ENCODE assay signal across 17 cellular contexts in genomic region chr9:87580941-87581438, GRCh38.
DNase-seq lines count a peak whose midpoint lies in the region; ATAC-seq and TF ChIP-seq lines count a peak whose summit lies in the region.
"Had no signal": no experiment of that assay in that cellular context is flagged by ENCODE, and none has a peak within 500 bp of the region (broad histone marks: within the 10 kb centered on the region; RNA-seq: fewer than 3 reads in every experiment).

No MANE protein-coding gene starts in this region.

- no peaks in the 10 kb centered on the region for H3K9me2 ChIP-seq in hepatocyte (replicated peaks; ENCODE audit: insufficient read depth)

- H4K20me1 ChIP-seq in hepatocyte (ENCODE audit: insufficient read depth, poor library complexity, severe bottlenecking), result no peaks in the 10 kb centered on the region
- H4K20me1 ChIP-seq: BLaER1 had no signal

- no peak overlapping the region for H2AFZ ChIP-seq in hepatocyte

- peaks cover 17% of the 10 kb centered on the region for H3K36me3 Mint-ChIP-seq in osteocyte (ENCODE audit: unreplicated experiment)
- no peaks in the 10 kb centered on the region for H3K36me3 Mint-ChIP-seq in chondrocyte (ENCODE audit: low read depth)

- no peaks in the 10 kb centered on the region for H3K9me3 Mint-ChIP-seq in osteocyte (ENCODE audit: unreplicated experiment)
- H3K9me3 Mint-ChIP-seq in chondrocyte (ENCODE audit: low read depth), result no peaks in the 10 kb centered on the region
- H3K9me3 Mint-ChIP-seq: activated B cell treated with CpG ODN at 0.5 μM for 24 hours; central memory CD8-positive, alpha-beta T cell had no signal

- 82% methylated on average over 10 of the region's 10 CpGs for WGBS in hepatocyte (ENCODE audit: low lambda C conversion rate, missing lambda C conversion rate)

- H3K9me3 ChIP-seq in hepatocyte (ENCODE audit: low read depth), result no peaks in the 10 kb centered on the region
- H3K9me3 ChIP-seq: BLaER1, thoracic aorta had no signal

- H3K27ac Mint-ChIP-seq in osteocyte (ENCODE audit: unreplicated experiment) (peak overlapping the region; percentile 60), chondrocyte (ENCODE audit: unreplicated experiment) (no peak overlapping the region)
- H3K27ac Mint-ChIP-seq: activated B cell treated with CpG ODN at 0.5 μM for 24 hours had no signal

- no peak overlapping the region for H3K4me3 ChIP-seq in hepatocyte
- H3K4me3 ChIP-seq: BLaER1, lung, thoracic aorta had no signal

- ATAC-seq in GM21447 (IDR thresholded peaks at IDR 0.05; ENCODE audit: unreplicated experiment), result no peak

- H3K4me1 Mint-ChIP-seq in osteocyte (ENCODE audit: unreplicated experiment) (peaks cover 68% of the 10 kb centered on the region), chondrocyte (ENCODE audit: low read depth) (peaks cover 51% of the 10 kb centered on the region)
- H3K4me1 Mint-ChIP-seq: activated B cell treated with CpG ODN at 0.5 μM for 24 hours; central memory CD8-positive, alpha-beta T cell had no signal

- peaks cover 76% of the 10 kb centered on the region for H3K79me2 ChIP-seq in hepatocyte

- DNase-seq in NCI-H510A treated with DMSO at 0.1 percent for 48 hours (lab: John Stamatoyannopoulos, UW), result peak; percentile 16
- DNase-seq in NCI-H510A (lab: John Stamatoyannopoulos, UW), result no peak
- DNase-seq in hepatocyte (ENCODE audit: low spot score), result no peak
- DNase-seq in osteocyte (ENCODE audit: extremely low spot score, unreplicated experiment), result no peak
- DNase-seq in chondrocyte (ENCODE audit: low spot score), result no peak
- DNase-seq in NCI-H345 treated with DMSO at 0.1 percent for 48 hours (lab: John Stamatoyannopoulos, UW; ENCODE audit: unreplicated experiment), result no peak
- DNase-seq in NCI-H82 treated with DMSO at 0.1 percent for 48 hours (lab: John Stamatoyannopoulos, UW; ENCODE audit: unreplicated experiment), result no peak
- DNase-seq: activated B cell treated with CpG ODN at 0.5 μM for 24 hours; MM.1S; NCI-H2029; stimulated activated CD4-positive, alpha-beta T cell treated with anti-CD3 and anti-CD28 coated beads, Interleukin-4, amount 100 ng/mL, for 24 hours; stimulated activated CD8-positive, alpha-beta memory T cell treated with anti-CD3 and anti-CD28 coated beads, Interleukin-4, amount 100 ng/mL, for 48 hours had no signal

- peak overlapping the region; percentile 42 for H3K4me2 ChIP-seq in hepatocyte
- H3K4me2 ChIP-seq: BLaER1 had no signal

- H3K27ac ChIP-seq in hepatocyte, result peak overlapping the region; percentile 58
- H3K27ac ChIP-seq: BLaER1, thoracic aorta had no signal

- H3K27me3 ChIP-seq in hepatocyte, result no peaks in the 10 kb centered on the region
- H3K27me3 ChIP-seq: BLaER1 had no signal

- no peaks in the 10 kb centered on the region for H3K27me3 Mint-ChIP-seq in osteocyte (ENCODE audit: unreplicated experiment)
- H3K27me3 Mint-ChIP-seq in chondrocyte (ENCODE audit: low read depth), result no peaks in the 10 kb centered on the region
- H3K27me3 Mint-ChIP-seq: activated B cell treated with CpG ODN at 0.5 μM for 24 hours; central memory CD8-positive, alpha-beta T cell had no signal

- H3K4me3 Mint-ChIP-seq in osteocyte (ENCODE audit: unreplicated experiment), result no peak overlapping the region
- H3K4me3 Mint-ChIP-seq in chondrocyte (ENCODE audit: unreplicated experiment), result no peak overlapping the region
- H3K4me3 Mint-ChIP-seq: activated B cell treated with CpG ODN at 0.5 μM for 24 hours; central memory CD8-positive, alpha-beta T cell had no signal

- H3K4me1 ChIP-seq in hepatocyte (ENCODE audit: insufficient read depth), result peaks cover 36% of the 10 kb centered on the region
- H3K4me1 ChIP-seq: BLaER1 had no signal

- no peak for TF ChIP-seq CTCF in hepatocyte (IDR thresholded peaks at IDR 0.05; ENCODE audit: poor library complexity)
- no peak for TF ChIP-seq CTCF in osteocyte (IDR thresholded peaks at IDR 0.05)
- TF ChIP-seq CTCF in chondrocyte (IDR thresholded peaks at IDR 0.05), result no peak

- H3K36me3 ChIP-seq in hepatocyte (replicated peaks; ENCODE audit: insufficient read depth, low read depth), result no peaks in the 10 kb centered on the region
- H3K36me3 ChIP-seq: BLaER1, thoracic aorta had no signal
